In the genomic region with DNA sequence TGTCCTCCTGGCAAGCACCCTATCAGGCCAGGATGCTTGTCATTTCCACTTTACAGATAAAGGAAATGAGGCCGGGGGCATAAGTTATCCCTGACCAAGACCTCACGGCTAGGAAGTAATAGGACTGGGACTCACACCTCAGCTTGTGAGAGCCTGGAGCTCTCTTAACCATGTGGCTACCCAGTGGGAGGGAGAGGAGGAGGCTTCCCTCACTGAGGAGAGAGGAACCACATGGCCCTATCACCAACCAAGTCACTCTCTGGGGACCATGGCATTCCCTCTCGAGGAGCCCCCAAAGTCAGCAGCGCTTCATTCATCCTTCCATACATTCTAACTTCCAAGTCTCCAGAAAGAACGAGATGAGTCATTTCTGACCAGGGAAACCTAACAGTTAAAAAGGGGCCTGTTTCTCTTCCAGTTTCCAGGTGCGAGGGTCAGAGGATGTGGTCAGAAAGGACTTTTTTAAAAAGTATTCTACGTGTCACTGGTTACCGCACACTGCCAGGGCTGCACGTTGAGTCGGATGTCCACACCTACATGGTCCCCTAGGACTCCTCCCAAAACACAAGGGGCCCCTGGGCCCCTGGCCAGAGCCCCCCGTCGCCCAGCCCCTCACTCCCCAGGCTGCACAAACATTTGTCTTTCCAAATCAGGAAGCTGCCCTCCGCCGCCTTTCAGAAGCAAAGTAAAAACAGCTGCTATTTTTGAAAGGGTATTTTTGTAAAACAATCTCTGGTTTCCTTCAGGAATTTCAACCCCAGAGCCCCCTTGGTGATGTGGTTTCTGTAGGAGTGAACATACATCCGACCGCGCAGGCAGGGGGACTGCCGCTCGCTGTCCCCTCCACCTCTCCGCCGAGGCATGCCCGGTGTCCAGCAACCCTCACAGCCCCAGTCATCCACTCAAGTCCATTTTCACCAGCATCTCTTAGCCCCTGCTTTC, we compare ENCODE assay signal across 9 cellular contexts.
A peak's percentile ranks its signal among the peaks of the same experiment; 100 is the strongest.
DNase-seq lines count a peak whose midpoint lies in the region; ATAC-seq and TF ChIP-seq lines count a peak whose summit lies in the region.
"Had no signal": no experiment of that assay in that cellular context is flagged by ENCODE, and none has a peak within 500 bp of the region (broad histone marks: within the 10 kb centered on the region; RNA-seq: fewer than 3 reads in every experiment).

No MANE protein-coding gene starts in this region.

- H2AFZ ChIP-seq in fibroblast of lung (ENCODE audit: low read length): no peak overlapping the region

- H3K9me3 Mint-ChIP-seq in naive thymus-derived CD4-positive, alpha-beta T cell: peaks cover 0 to 10% (median 3%) of the 10 kb centered on the region in 11 donors

- TF ChIP-seq CTCF in fibroblast of lung (conservative IDR thresholded peaks at IDR 0.05 in 1 of 2, IDR thresholded peaks at IDR 0.05 in 1 of 2; ENCODE audit: low read depth in 1 of 2, low read length in 2 of 2) (no peak), tibial nerve (IDR thresholded peaks at IDR 0.05) (no peak)

- no peak for TF ChIP-seq POLR2A in tibial nerve (IDR thresholded peaks at IDR 0.05)

- H3K4me3 ChIP-seq in fibroblast of lung (replicated peaks in 1 of 4; ENCODE audit: control extremely low read depth in 1 of 4, insufficient read depth in 1 of 4, low read depth in 3 of 4, low read length in 4 of 4) (no peak overlapping the region), tibial nerve (no peak overlapping the region)
- no peak overlapping the region for H3K4me3 ChIP-seq in naive thymus-derived CD4-positive, alpha-beta T cell (ENCODE audit: low read length)

- no peak for TF ChIP-seq EP300 in tibial nerve (IDR thresholded peaks at IDR 0.05)

- no peaks in the 10 kb centered on the region for H3K36me3 ChIP-seq in fibroblast of lung (ENCODE audit: control insufficient read depth, insufficient read depth, low read length)
- H3K36me3 ChIP-seq in tibial nerve: no peaks in the 10 kb centered on the region
- no peaks in the 10 kb centered on the region for H3K36me3 ChIP-seq in naive thymus-derived CD4-positive, alpha-beta T cell (ENCODE audit: control insufficient read depth in 2 of 3, insufficient read depth in 3 of 3, low read length in 3 of 3)

- peaks cover 0 to 14% (median 5%) of the 10 kb centered on the region in 5 donors for H3K27me3 Mint-ChIP-seq in naive thymus-derived CD4-positive, alpha-beta T cell

- H3K9me3 ChIP-seq in fibroblast of lung (ENCODE audit: control insufficient read depth, insufficient read depth, low read depth, low read length) (no peaks in the 10 kb centered on the region), tibial nerve (no peaks in the 10 kb centered on the region)
- no peaks in the 10 kb centered on the region for H3K9me3 ChIP-seq in naive thymus-derived CD4-positive, alpha-beta T cell (ENCODE audit: control insufficient read depth in 2 of 3, low read length in 3 of 3)

- no peak overlapping the region for H3K4me2 ChIP-seq in fibroblast of lung (ENCODE audit: extremely low read depth, insufficient read depth, low read length)

- CTCF ChIA-PET in naive thymus-derived CD4-positive, alpha-beta T cell (lab: Charles Lee): no interaction called here

- H3K27ac ChIP-seq in fibroblast of lung (ENCODE audit: insufficient read depth, low read length) (no peak overlapping the region), tibial nerve (no peak overlapping the region)
- H3K27ac ChIP-seq in naive thymus-derived CD4-positive, alpha-beta T cell (ENCODE audit: low read depth, low read length): no peak overlapping the region
- H3K27ac ChIP-seq: VCaP had no signal

- peaks cover 0 to 25% (median 0%) of the 10 kb centered on the region in 7 donors for H3K4me1 Mint-ChIP-seq in naive thymus-derived CD4-positive, alpha-beta T cell

- DNase-seq in Daoy (ENCODE audit: low read depth) (peak; percentile 40), fibroblast of lung (ENCODE audit: low read depth in 2 of 2) (peak; percentile 12 to 72), HK-2 (ENCODE audit: unreplicated experiment) (no peak), tibial nerve (ENCODE audit: low spot score in 2 of 2) (no peak)
- DNase-seq in stimulated activated naive CD8-positive, alpha-beta T cell treated with anti-CD3 and anti-CD28 coated beads, Interleukin-15, Interleukin-2, amounts not matched to agents 100 U/mL and 50 U/mL, for 24 hours: no peak
- DNase-seq in naive thymus-derived CD4-positive, alpha-beta T cell: no peak

- peak overlapping the region in 1 of 9 donors; percentile 33 for H3K27ac Mint-ChIP-seq in naive thymus-derived CD4-positive, alpha-beta T cell

- peak overlapping the region in 1 of 10 donors; percentile 37 for H3K4me3 Mint-ChIP-seq in naive thymus-derived CD4-positive, alpha-beta T cell

- POLR2A ChIA-PET in naive thymus-derived CD4-positive, alpha-beta T cell (lab: Charles Lee): no interaction called here

- intact Hi-C loops in naive thymus-derived CD4-positive, alpha-beta T cell (cut with micrococcal nuclease): loop anchor here (10.0 kb wide), 2 partner anchors 97 to 133 kb away; no protein-coding TSS in a partner anchor

- H3K4me1 ChIP-seq in fibroblast of lung (ENCODE audit: control insufficient read depth, extremely low read depth, insufficient read depth, low read length) (no peaks in the 10 kb centered on the region), tibial nerve (peaks cover 0 to 22% (median 5%) of the 10 kb centered on the region in 4 donors)
- no peaks in the 10 kb centered on the region for H3K4me1 ChIP-seq in naive thymus-derived CD4-positive, alpha-beta T cell (ENCODE audit: control insufficient read depth in 2 of 2, insufficient read depth in 2 of 2, low read length in 2 of 2)

- H3K79me2 ChIP-seq in fibroblast of lung (ENCODE audit: control insufficient read depth, insufficient read depth, low read length): no peaks in the 10 kb centered on the region

- no peaks in the 10 kb centered on the region for H4K20me1 ChIP-seq in fibroblast of lung (ENCODE audit: control insufficient read depth, extremely low read depth, insufficient read depth, low read length)

- ATAC-seq in GM19463 (IDR thresholded peaks at IDR 0.05; ENCODE audit: unreplicated experiment): peak; percentile 77
- ATAC-seq in HG03432 (IDR thresholded peaks at IDR 0.05; ENCODE audit: unreplicated experiment): peak; percentile 74
- ATAC-seq in stimulated activated naive CD8-positive, alpha-beta T cell treated with anti-CD3 and anti-CD28 coated beads, Interleukin-15, Interleukin-2, amounts not matched to agents 100 U/mL and 50 U/mL, for 24 hours: no peak
- ATAC-seq in naive thymus-derived CD4-positive, alpha-beta T cell: no peak

- no peak overlapping the region for H3K9ac ChIP-seq in fibroblast of lung (ENCODE audit: insufficient read depth, low read length)

- H3K36me3 Mint-ChIP-seq in naive thymus-derived CD4-positive, alpha-beta T cell: no peaks in the 10 kb centered on the region

- H3K27me3 ChIP-seq in fibroblast of lung (ENCODE audit: control insufficient read depth, insufficient read depth, low read length) (no peaks in the 10 kb centered on the region), tibial nerve (no peaks in the 10 kb centered on the region)
- H3K27me3 ChIP-seq in naive thymus-derived CD4-positive, alpha-beta T cell (ENCODE audit: control insufficient read depth in 2 of 2, insufficient read depth in 2 of 2, low read length in 2 of 2): no peaks in the 10 kb centered on the region

- 38 to 41% methylated on average over 22 of the region's 22 CpGs for WGBS in tibial nerve, 2 donors

Comparison
In these comparisons a context has a peak if more than half of its experiments do, and no peak if none do; other contexts are left out.
1. DNase-seq: peak in Daoy (single experiment) and fibroblast of lung (2 of 2); none in stimulated activated naive CD8-positive, alpha-beta T cell treated with anti-CD3 and anti-CD28 coated beads, Interleukin-15, Interleukin-2, amounts not matched to agents 100 U/mL and 50 U/mL, for 24 hours (single experiment), HK-2 (single experiment), tibial nerve (0 of 2) and naive thymus-derived CD4-positive, alpha-beta T cell (0 of 9).
2. ATAC-seq: peak in GM19463 (single experiment) and HG03432 (single experiment); none in stimulated activated naive CD8-positive, alpha-beta T cell treated with anti-CD3 and anti-CD28 coated beads, Interleukin-15, Interleukin-2, amounts not matched to agents 100 U/mL and 50 U/mL, for 24 hours (single experiment) and naive thymus-derived CD4-positive, alpha-beta T cell (single experiment).